Comparison of ENCODE assay signal across 31 cellular contexts in the genomic region with DNA sequence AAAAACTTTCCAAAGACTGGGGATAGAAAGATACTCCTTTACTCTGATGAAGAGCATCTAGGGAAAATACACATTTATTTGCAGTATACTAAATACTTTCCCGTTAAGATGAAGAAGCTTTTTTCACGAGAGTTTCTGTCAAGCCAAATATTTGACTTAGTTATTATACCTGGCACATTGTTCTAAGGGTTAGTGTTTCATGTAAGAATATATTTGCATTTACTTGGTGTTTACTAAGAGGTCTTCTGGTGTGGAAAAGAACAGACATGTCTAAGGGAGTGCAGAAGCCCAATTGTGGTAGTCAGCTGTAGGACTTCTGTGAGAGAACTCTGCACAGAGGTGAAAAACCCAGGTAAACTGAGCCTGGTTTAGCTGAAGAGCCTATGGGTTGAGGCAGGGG.
"Had no signal": no experiment of that assay in that cellular context is flagged by ENCODE, and none has a peak within 500 bp of the region (broad histone marks: within the 10 kb centered on the region; RNA-seq: fewer than 3 reads in every experiment).

No MANE protein-coding gene starts in this region.

- H3K4me3 ChIP-seq: ascending aorta, cardiac muscle cell had no signal

- H3K9me3 ChIP-seq: ascending aorta had no signal

- H3K27ac ChIP-seq: ascending aorta, cardiac muscle cell, WERI-Rb-1 had no signal

- DNase-seq: activated CD4-positive, alpha-beta memory T cell treated with anti-CD3 and anti-CD28 coated beads, Interleukin-2, amount 10 ng/mL, durations not matched to agents 7 days and 5 days; activated CD4-positive, alpha-beta T cell treated with anti-CD3 and anti-CD28 coated beads for 1 hour; activated CD4-positive, alpha-beta T cell treated with anti-CD3 and anti-CD28 coated beads for 36 hours; activated CD4-positive, alpha-beta T cell treated with anti-CD3 and anti-CD28 coated beads for 48 hours; activated CD4-positive, alpha-beta T cell treated with anti-CD3 and anti-CD28 coated beads, Interleukin-2, amount 10 ng/mL, durations not matched to agents 7 days and 5 days; activated CD4-positive, alpha-beta T cell treated with anti-CD3 and anti-CD28 coated beads, Interleukin-2, amount 50 U/mL, for 48 hours; activated CD4-positive, CD25-positive, alpha-beta regulatory T cell; activated CD8-positive, alpha-beta memory T cell treated with anti-CD3 and anti-CD28 coated beads for 24 hours; activated CD8-positive, alpha-beta memory T cell treated with anti-CD3 and anti-CD28 coated beads, Interleukin-2, amount 10 ng/mL, durations not matched to agents 7 days and 5 days; activated CD8-positive, alpha-beta memory T cell treated with anti-CD3 and anti-CD28 coated beads, Interleukin-2, amount 50 U/mL, for 48 hours; activated CD8-positive, alpha-beta T cell treated with anti-CD3 and anti-CD28 coated beads, Interleukin-2, amount 10 ng/mL, durations not matched to agents 7 days and 5 days; activated effector memory CD4-positive, alpha-beta T cell treated with Interleukin-2 at 50 U/mL for 16 hours; activated gamma-delta T cell; activated naive CD4-positive, alpha-beta T cell treated with anti-CD3 and anti-CD28 coated beads, Interleukin-2, amount 10 ng/mL, durations not matched to agents 7 days and 5 days; activated naive CD4-positive, alpha-beta T cell treated with Interleukin-2 at 50 U/mL for 16 hours; activated naive CD8-positive, alpha-beta T cell treated with anti-CD3 and anti-CD28 coated beads, Interleukin-2, amount 10 ng/mL, durations not matched to agents 7 days and 5 days; activated naive CD8-positive, alpha-beta T cell treated with anti-CD3 and anti-CD28 coated beads, Interleukin-2, amount 50 U/mL, for 24 hours; activated T-cell treated with anti-CD3 and anti-CD28 coated beads, Interleukin-2, amount 50 U/mL, for 24 hours; activated T-cell treated with anti-CD3 and anti-CD28 coated beads, Interleukin-2, amount 50 U/mL, for 48 hours; amygdala; anterior cingulate cortex; caudate nucleus; cerebellar nuclear complex; T-helper 1 cell; T-helper 2 cell; T-helper 9 cell; WERI-Rb-1 had no signal

- ATAC-seq: activated CD4-positive, alpha-beta T cell treated with anti-CD3 and anti-CD28 coated beads for 36 hours; activated CD4-positive, CD25-positive, alpha-beta regulatory T cell treated with anti-CD3 and anti-CD28 coated beads, Interleukin-2, amount 50 U/mL, for 24 hours; activated CD8-positive, alpha-beta memory T cell treated with anti-CD3 and anti-CD28 coated beads, Interleukin-2, amount 10 ng/mL, durations not matched to agents 7 days and 5 days; activated CD8-positive, alpha-beta T cell treated with anti-CD3 and anti-CD28 coated beads, Interleukin-2, amount 10 ng/mL, durations not matched to agents 7 days and 5 days; activated naive CD8-positive, alpha-beta T cell treated with anti-CD3 and anti-CD28 coated beads, Interleukin-2, amount 50 U/mL, for 24 hours; WTC11 had no signal

- H3K36me3 ChIP-seq: ascending aorta, cardiac muscle cell, WERI-Rb-1 had no signal

- H3K4me1 ChIP-seq: ascending aorta had no signal

- H3K27me3 ChIP-seq: ascending aorta, cardiac muscle cell had no signal
